Comparison of ENCODE assay signal across 8 cellular contexts in genomic region chr1:15834406-15835204, GRCh38. TPM values are rescaled to one million over a fixed set of nuclear protein-coding genes. Genes with fewer than 3 reads are reported as not detected.
DNase-seq lines count a peak whose midpoint lies in the region; ATAC-seq and TF ChIP-seq lines count a peak whose summit lies in the region.

No MANE protein-coding gene starts in this region.

- H3K9me3 ChIP-seq in HUES48 (ENCODE audit: control insufficient read depth, insufficient read depth, low read length) (no peaks in the 10 kb centered on the region), endocrine pancreas (ENCODE audit: control insufficient read depth, low read length) (no peaks in the 10 kb centered on the region)

- H3K4me3 ChIP-seq in HUES48 (ENCODE audit: low read depth, low read length) (peak overlapping the region; percentile 87), endocrine pancreas (ENCODE audit: control insufficient read depth, insufficient read depth, low read length) (peak overlapping the region; percentile 90)

- H3K4me1 ChIP-seq in HUES48 (ENCODE audit: control insufficient read depth, insufficient read depth, low read length): peaks cover 22% of the 10 kb centered on the region
- H3K4me1 ChIP-seq in endocrine pancreas (ENCODE audit: control insufficient read depth, insufficient read depth, low read length): no peaks in the 10 kb centered on the region

- peak; percentile 48 for ATAC-seq in GM21381 (IDR thresholded peaks at IDR 0.05; ENCODE audit: unreplicated experiment)

- H3K9ac ChIP-seq in HUES48 (ENCODE audit: low read depth, low read length): peak overlapping the region; percentile 98
- H3K9ac ChIP-seq in endocrine pancreas (ENCODE audit: control insufficient read depth, insufficient read depth, low read length): peak overlapping the region; percentile 100

- peaks cover 4% of the 10 kb centered on the region for H3K36me3 Mint-ChIP-seq in mesothelial cell of epicardium

- H3K27me3 ChIP-seq in HUES48 (ENCODE audit: control insufficient read depth, insufficient read depth, low read length): no peaks in the 10 kb centered on the region
- no peaks in the 10 kb centered on the region for H3K27me3 ChIP-seq in endocrine pancreas (ENCODE audit: control insufficient read depth, insufficient read depth, low read length)

- no peaks in the 10 kb centered on the region for H3K27me3 Mint-ChIP-seq in mesothelial cell of epicardium (ENCODE audit: low read depth)

- peak overlapping the region; percentile 81 for H3K4me3 Mint-ChIP-seq in mesothelial cell of epicardium

- no peaks in the 10 kb centered on the region for H3K36me3 ChIP-seq in HUES48 (ENCODE audit: control insufficient read depth, insufficient read depth, low read length)
- no peaks in the 10 kb centered on the region for H3K36me3 ChIP-seq in endocrine pancreas (ENCODE audit: control insufficient read depth, insufficient read depth, low read length)

- H3K4me1 Mint-ChIP-seq in mesothelial cell of epicardium: peaks cover 37% of the 10 kb centered on the region

- DNase-seq in COLO668 (lab: John Stamatoyannopoulos, UW; ENCODE audit: unreplicated experiment): peak; percentile 99
- DNase-seq in NOMO-1 treated with dmso at 0.1 percent for 144 hours (lab: John Stamatoyannopoulos, UW; ENCODE audit: unreplicated experiment): peak; percentile 94
- DNase-seq in activated CD8-positive, alpha-beta memory T cell treated with anti-CD3 and anti-CD28 coated beads, Interleukin-2, amount 50 U/mL, for 1 hour (ENCODE audit: extremely low read depth): peak; percentile 61
- peak; percentile 79 to 84 for DNase-seq in mesothelial cell of epicardium (ENCODE audit: low spot score in 2 of 2, unreplicated experiment in 2 of 2)
- DNase-seq in stimulated activated CD8-positive, alpha-beta memory T cell treated with anti-CD3 and anti-CD28 coated beads, Interleukin-15, amount 100 ng/mL, for 4 hours (ENCODE audit: low read depth in 2 of 2): peak; percentile 82

- H3K27ac Mint-ChIP-seq in mesothelial cell of epicardium: peak overlapping the region; percentile 99

- no peak for TF ChIP-seq CTCF in mesothelial cell of epicardium (IDR thresholded peaks at IDR 0.05; ENCODE audit: unreplicated experiment)

- H3K27ac ChIP-seq in HUES48 (ENCODE audit: low read depth, low read length): peak overlapping the region; percentile 100

- no peaks in the 10 kb centered on the region for H3K9me3 Mint-ChIP-seq in mesothelial cell of epicardium

RNA-seq across cellular contexts. Expression of gene SPEN, which starts 12.9 kb away (rescaled TPM):
- total RNA-seq in mesothelial cell of epicardium: 74.5 to 88.0 TPM (median 82.1 TPM) in 3 replicates

RNA-seq across cellular contexts. Expression of gene UQCRHL, which starts 27.2 kb away (rescaled TPM):
- total RNA-seq in mesothelial cell of epicardium: 2.8 to 3.5 TPM (median 3.0 TPM) in 3 replicates

Comparison
In these comparisons a context has a peak if more than half of its experiments do, and no peak if none do; other contexts are left out.
1. Peak in every context shown above with its lines: DNase-seq, ATAC-seq, H3K4me3 ChIP-seq and H3K27ac ChIP-seq.